ENCODE assay signal across 8 cellular contexts in the genomic region with DNA sequence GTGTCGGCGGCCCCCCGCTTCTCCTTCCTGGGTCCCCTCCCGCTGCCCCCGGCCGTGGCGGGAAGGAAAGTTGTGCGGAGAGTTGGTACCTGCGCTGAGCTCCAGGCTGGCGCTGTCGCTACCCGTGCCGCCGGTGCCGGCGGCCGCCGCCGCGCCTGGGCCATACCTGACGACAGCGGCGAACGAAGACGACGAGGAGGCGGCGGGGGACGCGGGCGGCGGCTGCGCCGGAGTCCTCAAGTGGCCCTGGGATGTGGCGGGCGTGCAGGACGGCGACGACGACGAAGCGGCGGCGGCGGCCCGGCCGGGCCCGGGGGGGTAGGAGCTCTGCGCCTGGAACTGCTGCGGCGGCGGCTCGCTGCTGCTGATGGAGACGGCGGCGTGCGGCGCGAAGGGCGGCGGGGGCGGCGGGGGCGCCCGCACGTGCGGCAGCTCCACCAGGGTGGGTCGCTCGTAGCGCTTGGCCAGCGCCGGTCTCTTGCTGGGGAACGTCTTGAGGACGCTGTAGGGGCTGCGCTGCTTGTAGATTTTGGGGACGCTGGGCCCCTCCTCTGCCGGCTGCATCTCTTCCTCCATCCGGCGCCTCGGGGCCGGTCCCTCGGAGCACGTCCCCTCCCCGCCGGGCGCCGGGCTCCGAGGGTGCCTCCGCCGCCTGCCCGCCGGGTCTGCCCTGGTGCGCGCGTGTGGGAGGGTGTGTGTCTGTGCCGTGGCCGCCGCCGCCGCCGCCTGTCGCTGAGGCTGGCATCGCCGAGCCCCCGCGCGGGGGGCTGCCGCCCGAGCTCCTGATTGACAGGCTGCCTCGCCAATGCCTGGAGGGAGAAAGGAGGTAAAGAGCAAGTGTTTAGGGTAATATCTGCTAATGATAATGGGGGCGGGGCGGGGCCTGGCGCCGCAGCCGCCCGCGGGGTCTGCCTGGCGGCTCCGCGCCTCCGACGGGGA.
DNase-seq lines count a peak whose midpoint lies in the region; ATAC-seq and TF ChIP-seq lines count a peak whose summit lies in the region.

No MANE protein-coding gene starts in this region.

- CTCF ChIA-PET in AG04449 (lab: Yijun Ruan, JAX): no interaction called here

- peaks cover 11% of the 10 kb centered on the region for H3K27me3 Mint-ChIP-seq in memory B cell

- H3K27ac ChIP-seq in subcutaneous abdominal adipose tissue (ENCODE audit: low read depth, low read length): no peak overlapping the region

- POLR2A ChIA-PET in AG04449 (lab: Yijun Ruan, JAX): no interaction called here

- H3K27ac Mint-ChIP-seq in memory B cell: peak overlapping the region; percentile 59

- H3K4me3 ChIP-seq in AG04449 (ENCODE audit: low read depth, low read length): 0 out of 2 replicates have a peak overlapping the region, but pooled peaks have one; percentile 12
- H3K4me3 ChIP-seq in adipocyte (ENCODE audit: low read length): peak overlapping the region; percentile 17
- peak overlapping the region in 4 of 5 donors; percentile 39 to 57 (median 50) for H3K4me3 ChIP-seq in subcutaneous abdominal adipose tissue (ENCODE audit: low read depth in 1 of 5, low read length in 5 of 5)

- H3K36me3 Mint-ChIP-seq in memory B cell: peaks cover 3% of the 10 kb centered on the region

- H3K4me3 Mint-ChIP-seq in memory B cell: peak overlapping the region; percentile 98

- H3K9me3 Mint-ChIP-seq in memory B cell: no peaks in the 10 kb centered on the region

- peak; percentile 56 for ATAC-seq in HG02973 (IDR thresholded peaks at IDR 0.05; ENCODE audit: unreplicated experiment)
- ATAC-seq in memory B cell (ENCODE audit: low read depth): peak; percentile 68

- TF ChIP-seq POLR2A in GM18526 (IDR thresholded peaks at IDR 0.05; ENCODE audit: extremely low read depth, insufficient read length): peak; percentile 41

- no peak for TF ChIP-seq CTCF in AG04449 (IDR thresholded peaks at IDR 0.05; ENCODE audit: insufficient read depth, low read length, missing control alignments)

- DNase-seq in AG04449 (ENCODE audit: low read depth, low spot score): no peak
- peak; percentile 36 for DNase-seq in NCI-H774 (lab: John Stamatoyannopoulos, UW)
- DNase-seq in adipocyte (ENCODE audit: low read depth): peak; percentile 6
- DNase-seq in memory B cell (ENCODE audit: low spot score in 2 of 2): peak; percentile 56 to 67
- no peak for DNase-seq in middle frontal gyrus (ENCODE audit: extremely low spot score, low spot score)

- peaks cover 28% of the 10 kb centered on the region for H3K4me1 Mint-ChIP-seq in memory B cell

- H3K36me3 ChIP-seq in adipocyte (ENCODE audit: control insufficient read depth, insufficient read depth, low read length, severe bottlenecking) (no peaks in the 10 kb centered on the region), subcutaneous abdominal adipose tissue (ENCODE audit: control insufficient read depth in 5 of 5, insufficient read depth in 5 of 5, low read length in 5 of 5) (no peaks in the 10 kb centered on the region)

- H3K9me3 ChIP-seq in adipocyte (ENCODE audit: control insufficient read depth, low read length) (no peaks in the 10 kb centered on the region), subcutaneous abdominal adipose tissue (ENCODE audit: control insufficient read depth in 5 of 5, low read length in 5 of 5) (no peaks in the 10 kb centered on the region)

- H3K4me1 ChIP-seq in adipocyte (ENCODE audit: control insufficient read depth, insufficient read depth, low read length) (peaks cover 4% of the 10 kb centered on the region), subcutaneous abdominal adipose tissue (ENCODE audit: control insufficient read depth in 5 of 5, insufficient read depth in 5 of 5, low read length in 5 of 5) (peaks cover 0 to 24% (median 18%) of the 10 kb centered on the region in 5 donors)

- H3K27me3 ChIP-seq in adipocyte (replicated peaks; ENCODE audit: control insufficient read depth, insufficient read depth, low read length) (peaks cover 51% of the 10 kb centered on the region), subcutaneous abdominal adipose tissue (ENCODE audit: control insufficient read depth in 5 of 5, insufficient read depth in 4 of 5, low read length in 5 of 5) (peaks cover 19 to 43% (median 30%) of the 10 kb centered on the region in 5 donors)

- H3K9ac ChIP-seq in adipocyte (ENCODE audit: low read length): no peak overlapping the region
- no peak overlapping the region for H3K9ac ChIP-seq in subcutaneous abdominal adipose tissue (ENCODE audit: low read length in 5 of 5)

Comparison
In these comparisons a context has a peak if more than half of its experiments do, and no peak if none do; other contexts are left out.
1. DNase-seq: peak in NCI-H774 (single experiment), adipocyte (single experiment) and memory B cell (2 of 2); none in AG04449 (single experiment) and middle frontal gyrus (single experiment).
2. Peak in every context shown above with its lines, with median percentiles within 50 percentile points of each other: H3K4me3 ChIP-seq.